ENCODE assay signal across 21 cellular contexts in the genomic region with DNA sequence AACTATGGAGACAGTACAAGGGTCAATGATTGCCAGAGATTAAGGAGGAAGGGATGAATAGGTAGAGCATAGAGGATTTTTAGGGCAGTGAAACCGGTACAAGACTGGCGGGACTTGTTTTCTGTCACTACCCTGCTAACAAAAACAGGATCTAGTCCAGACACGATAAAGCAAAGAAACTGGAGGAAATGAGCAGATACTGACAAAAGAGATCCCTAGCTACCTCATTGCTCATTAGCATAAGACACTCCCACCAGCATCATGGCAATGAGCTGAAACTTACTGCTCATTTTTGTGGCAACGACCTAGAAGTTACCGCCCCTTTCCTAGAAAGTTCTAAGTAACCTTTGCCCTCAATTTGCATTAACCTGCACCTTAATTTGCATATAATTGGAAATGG.
DNase-seq lines count a peak whose midpoint lies in the region; ATAC-seq, FAIRE-seq and TF ChIP-seq lines count a peak whose summit lies in the region.
"Had no signal": no experiment of that assay in that cellular context is flagged by ENCODE, and none has a peak within 500 bp of the region (broad histone marks: within the 10 kb centered on the region; RNA-seq: fewer than 3 reads in every experiment).

No MANE protein-coding gene starts in this region.

- H3K23ac ChIP-seq in trophoblast cell (ENCODE audit: low read length), result no peak overlapping the region

- in situ Hi-C loops in K562 (cut with MboI), result no loop called here

- WGBS in K562 (ENCODE audit: insufficient coverage, low coverage, missing lambda C conversion rate), result 0% methylated on average over 5 of the region's 5 CpGs
- WGBS in trophoblast cell (ENCODE audit: extremely low coverage, insufficient coverage, insufficient read length), result no CpG with 5 or more reads among the region's 5 CpGs

- H3K27ac ChIP-seq in K562 (ENCODE audit: extremely low read depth, low read depth, low read length) (no peak overlapping the region), epithelial cell of prostate (peak overlapping the region; percentile 45), trophoblast cell (ENCODE audit: low read depth, low read length) (peak overlapping the region; percentile 25), MM.1S (ENCODE audit: low read length) (no peak overlapping the region)
- H3K27ac ChIP-seq: GM23248 had no signal

- no peak overlapping the region for H2AK5ac ChIP-seq in trophoblast cell (ENCODE audit: low read length)

- H3F3A ChIP-seq in MM.1S (ENCODE audit: insufficient read depth, low read length), result no peaks in the 10 kb centered on the region

- H3K9ac ChIP-seq in K562 (ENCODE audit: insufficient read depth in 1 of 2, low read depth in 2 of 2, low read length in 2 of 2) (no peak overlapping the region), trophoblast cell (ENCODE audit: low read length) (no peak overlapping the region), MM.1S (ENCODE audit: low read length) (no peak overlapping the region)
- H3K9ac ChIP-seq: GM23248 had no signal

- H3K9me3 ChIP-seq in K562 (replicated peaks; ENCODE audit: control insufficient read depth, insufficient read depth, low read depth, low read length) (no peaks in the 10 kb centered on the region), trophoblast cell (ENCODE audit: insufficient read depth, low read depth, low read length) (no peaks in the 10 kb centered on the region), MM.1S (replicated peaks; ENCODE audit: insufficient read depth, low read length) (no peaks in the 10 kb centered on the region)

- H3K27me3 ChIP-seq in K562 (ENCODE audit: control insufficient read depth in 2 of 2, insufficient read depth in 2 of 2, low read length in 2 of 2), result no peaks in the 10 kb centered on the region
- no peaks in the 10 kb centered on the region for H3K27me3 ChIP-seq in trophoblast cell (ENCODE audit: insufficient read depth, low read length)
- no peaks in the 10 kb centered on the region for H3K27me3 ChIP-seq in MM.1S (replicated peaks; ENCODE audit: insufficient read depth, low read length)

- no peak overlapping the region for H4K12ac ChIP-seq in trophoblast cell (ENCODE audit: low read depth, low read length)

- H4K8ac ChIP-seq in trophoblast cell (ENCODE audit: low read depth, low read length), result no peak overlapping the region

- TF ChIP-seq CTCF in K562 (IDR thresholded peaks at IDR 0.05 in 2 of 3, conservative IDR thresholded peaks at IDR 0.05 in 1 of 3; ENCODE audit: insufficient read depth in 2 of 3, low read depth in 1 of 3, low read length in 3 of 3) (no peak), MM.1S (IDR thresholded peaks at IDR 0.05; ENCODE audit: low read length) (no peak)

- no peak overlapping the region for H4K91ac ChIP-seq in trophoblast cell (ENCODE audit: low read depth, low read length)

- intact Hi-C loops in K562 (cut with micrococcal nuclease), result no loop called here

- no peak overlapping the region for H2BK5ac ChIP-seq in trophoblast cell (ENCODE audit: low read depth, low read length, poor library complexity)

- CTCF ChIA-PET in K562 (lab: Yijun Ruan, JAX; ENCODE audit: low intra/inter-chr PET ratio), result no interaction called here

- H4K20me1 ChIP-seq in K562 (replicated peaks; ENCODE audit: control insufficient read depth, insufficient read depth, low read length) (no peaks in the 10 kb centered on the region), MM.1S (ENCODE audit: insufficient read depth, low read length) (no peaks in the 10 kb centered on the region)

- POLR2A ChIA-PET in K562 (lab: Yijun Ruan, JAX), result no interaction called here

- H2AFZ ChIP-seq in K562 (ENCODE audit: low read depth, low read length), result no peak overlapping the region
- no peak overlapping the region for H2AFZ ChIP-seq in trophoblast cell (ENCODE audit: insufficient read depth, low read length, poor library complexity)
- H2AFZ ChIP-seq in MM.1S (ENCODE audit: low read length), result no peak overlapping the region
- H2AFZ ChIP-seq: GM23248 had no signal

- H3K9me2 ChIP-seq in MM.1S (replicated peaks; ENCODE audit: insufficient read depth, low read length), result no peaks in the 10 kb centered on the region; the same call in 1 of the 2 replicates

- no peak overlapping the region for H2BK120ac ChIP-seq in trophoblast cell (ENCODE audit: insufficient read depth, low read length, poor library complexity)

- no peak for TF ChIP-seq POLR2A in K562 (conservative IDR thresholded peaks at IDR 0.05)
- TF ChIP-seq POLR2A in erythroblast (IDR thresholded peaks at IDR 0.05; ENCODE audit: low read length), result no peak

- no TSS peak for BruUV-seq in K562 (replicated peaks; lab: Mats Ljungman, UMichigan)

- no peaks in the 10 kb centered on the region for H3K4me1 ChIP-seq in K562 (replicated peaks in 1 of 2; ENCODE audit: control insufficient read depth in 2 of 2, insufficient read depth in 2 of 2, low read length in 2 of 2)
- peaks cover 0 to 5% of the 10 kb centered on the region in 2 experiments for H3K4me1 ChIP-seq in trophoblast cell (ENCODE audit: control insufficient read depth in 1 of 2, insufficient read depth in 2 of 2, low read length in 2 of 2)
- no peaks in the 10 kb centered on the region for H3K4me1 ChIP-seq in MM.1S (ENCODE audit: low read length)

- H3K4ac ChIP-seq in trophoblast cell (ENCODE audit: low read depth, low read length), result no peak overlapping the region

- no peak for FAIRE-seq in K562 (lab: Jason Lieb, UNC)
- FAIRE-seq in frontal cortex (lab: Jason Lieb, UNC), result no peak
- FAIRE-seq: GM12891, GM18507, H1 had no signal

- TF ChIP-seq RAD21 in K562 (CRISPR knock-in tag; conservative IDR thresholded peaks at IDR 0.05 in 1 of 2, IDR thresholded peaks at IDR 0.05 in 1 of 2), result no peak

- no peaks in the 10 kb centered on the region for H3K9me1 ChIP-seq in K562 (ENCODE audit: control insufficient read depth, insufficient read depth, low read length)

- H2BK12ac ChIP-seq in trophoblast cell (ENCODE audit: low read length), result no peak overlapping the region

- peak; percentile 65 for ATAC-seq in K562

- no peak overlapping the region for H3K14ac ChIP-seq in trophoblast cell (ENCODE audit: low read length)

- no peak for TF ChIP-seq EP300 in K562 (IDR thresholded peaks at IDR 0.05; ENCODE audit: low read length)

- no peak overlapping the region for H3K4me2 ChIP-seq in K562 (ENCODE audit: insufficient read depth, low read length)
- H3K4me2 ChIP-seq in trophoblast cell (ENCODE audit: low read length), result no peak overlapping the region
- no peak overlapping the region for H3K4me2 ChIP-seq in MM.1S (ENCODE audit: low read depth, low read length)

- DNase-seq in NAMALWA (ENCODE audit: low spot score), result peak; percentile 2
- no peak for DNase-seq in K562 (ENCODE audit: extremely low read depth in 1 of 4, low spot score in 3 of 4)
- DNase-seq in epithelial cell of prostate (ENCODE audit: low read depth, low spot score), result peak; percentile 63
- no peak for DNase-seq in trophoblast cell
- no peak for DNase-seq in germinal center (ENCODE audit: low spot score)
- DNase-seq in frontal cortex (ENCODE audit: low spot score in 2 of 2), result no peak
- no peak for DNase-seq in erythroblast (lab: John Stamatoyannopoulos, UW)
- no peak for DNase-seq in MM.1S
- DNase-seq: C1 segment of cervical spinal cord; Calu3; CD4-positive, alpha-beta memory T cell; COR-L47; DMS53; DMS79 treated with DMSO at 0.1 percent for 48 hours; GF-D8; GM23248; H7; HCEC 1CT had no signal

- no peaks in the 10 kb centered on the region for H3K36me3 ChIP-seq in K562 (ENCODE audit: control insufficient read depth, insufficient read depth, low read length)
- peaks cover 0 to 2% of the 10 kb centered on the region in 2 experiments for H3K36me3 ChIP-seq in trophoblast cell (ENCODE audit: control insufficient read depth in 1 of 2, insufficient read depth in 2 of 2, low read length in 2 of 2)
- no peaks in the 10 kb centered on the region for H3K36me3 ChIP-seq in MM.1S (replicated peaks; ENCODE audit: insufficient read depth, low read length)

- H3K79me1 ChIP-seq in trophoblast cell (ENCODE audit: low read length), result no peaks in the 10 kb centered on the region

- H3K4me3 ChIP-seq in K562 (no peak overlapping the region), trophoblast cell (ENCODE audit: low read depth, low read length) (no peak overlapping the region), MM.1S (ENCODE audit: low read length) (no peak overlapping the region)
- H3K4me3 ChIP-seq: GM23248 had no signal

- no peak overlapping the region for H3K18ac ChIP-seq in trophoblast cell (ENCODE audit: low read length)

- H3K79me2 ChIP-seq in K562 (ENCODE audit: control insufficient read depth, insufficient read depth, low read length) (no peaks in the 10 kb centered on the region), trophoblast cell (ENCODE audit: control insufficient read depth, insufficient read depth, low read length, poor library complexity) (no peaks in the 10 kb centered on the region), MM.1S (ENCODE audit: low read length) (no peaks in the 10 kb centered on the region)

TF ChIP-seq in K562, 482 proteins besides CTCF, POLR2A, EP300 and RAD21:
- no peak for TF ChIP-seq RCOR1 (IDR thresholded peaks at IDR 0.05; ENCODE audit: borderline replicate concordance in 1 of 2, low read depth in 2 of 2, low read length in 2 of 2)
- TF ChIP-seq ETV1 (tag; conservative IDR thresholded peaks at IDR 0.05; ENCODE audit: low read depth), result no peak
- TF ChIP-seq POLR3G (IDR thresholded peaks at IDR 0.05; ENCODE audit: extremely low read depth, insufficient read length, insufficient replicate concordance), result no peak
- TF ChIP-seq NFRKB (IDR thresholded peaks at IDR 0.05; ENCODE audit: low read depth), result no peak
- TF ChIP-seq SNIP1 (IDR thresholded peaks at IDR 0.05; ENCODE audit: low read depth), result no peak
- TF ChIP-seq CCAR2 (IDR thresholded peaks at IDR 0.05; ENCODE audit: low read depth, low read length), result no peak
- no peak for TF ChIP-seq CC2D1A (IDR thresholded peaks at IDR 0.05)
- TF ChIP-seq, protein P1, sequence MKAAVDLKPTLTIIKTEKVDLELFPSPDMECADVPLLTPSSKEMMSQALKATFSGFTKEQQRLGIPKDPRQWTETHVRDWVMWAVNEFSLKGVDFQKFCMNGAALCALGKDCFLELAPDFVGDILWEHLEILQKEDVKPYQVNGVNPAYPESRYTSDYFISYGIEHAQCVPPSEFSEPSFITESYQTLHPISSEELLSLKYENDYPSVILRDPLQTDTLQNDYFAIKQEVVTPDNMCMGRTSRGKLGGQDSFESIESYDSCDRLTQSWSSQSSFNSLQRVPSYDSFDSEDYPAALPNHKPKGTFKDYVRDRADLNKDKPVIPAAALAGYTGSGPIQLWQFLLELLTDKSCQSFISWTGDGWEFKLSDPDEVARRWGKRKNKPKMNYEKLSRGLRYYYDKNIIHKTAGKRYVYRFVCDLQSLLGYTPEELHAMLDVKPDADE (conservative IDR thresholded peaks at IDR 0.05; ENCODE audit: control insufficient read depth, low read depth, low read length), result no peak
- TF ChIP-seq TBL1XR1 (IDR thresholded peaks at IDR 0.05; ENCODE audit: low read length in 2 of 2), result no peak
- no peak for TF ChIP-seq ZNF143 (CRISPR knock-in tag; IDR thresholded peaks at IDR 0.05)
- no peak for TF ChIP-seq JUNB (CRISPR knock-in tag; conservative IDR thresholded peaks at IDR 0.05)
- TF ChIP-seq LARP7 (IDR thresholded peaks at IDR 0.05), result no peak
- no peak for TF ChIP-seq ZBTB1 (CRISPR knock-in tag; IDR thresholded peaks at IDR 0.05; ENCODE audit: borderline replicate concordance, low read depth)

Comparison
In these comparisons a context has a peak if more than half of its experiments do, and no peak if none do; other contexts are left out.
1. DNase-seq: peak in NAMALWA (single experiment) and epithelial cell of prostate (single experiment); none in K562 (0 of 4), trophoblast cell (0 of 2), germinal center (single experiment), frontal cortex (0 of 2), erythroblast (0 of 2) and MM.1S (single experiment).
2. H3K27ac ChIP-seq: peak in epithelial cell of prostate (single experiment) and trophoblast cell (single experiment); none in K562 (single experiment) and MM.1S (single experiment).